23 cellular contexts compared by ENCODE assay signal in genomic region chr11:20626279-20626678, GRCh38.
"Had no signal": no experiment of that assay in that cellular context is flagged by ENCODE, and none has a peak within 500 bp of the region (broad histone marks: within the 10 kb centered on the region; RNA-seq: fewer than 3 reads in every experiment).

No MANE protein-coding gene starts in this region.

- H3K4me3 ChIP-seq: ascending aorta, body of pancreas, MG63 had no signal

- H3K27ac Mint-ChIP-seq: activated naive CD4-positive, alpha-beta T cell treated with anti-CD3 and anti-CD28 coated beads, Interleukin-2, amount 50 U/mL, for 72 hours; activated naive CD8-positive, alpha-beta T cell treated with anti-CD3 and anti-CD28 coated beads, Interleukin-2, amount 50 U/mL, for 24 hours; T-helper 1 cell treated with Interleukin-12 subunit alpha and Interleukin-12 subunit beta and Interleukin-4 antibody, amounts not matched to agents 30 μg/mL and 1 μg/mL, for 36 hours; WTC11 had no signal

- H3K27ac ChIP-seq: ascending aorta, body of pancreas had no signal

- H3K4me3 Mint-ChIP-seq: activated naive CD8-positive, alpha-beta T cell treated with anti-CD3 and anti-CD28 coated beads, Interleukin-2, amount 50 U/mL, for 24 hours; activated T-cell treated with anti-CD3 and anti-CD28 coated beads, Interleukin-2, amount 50 U/mL, for 4 hours; T-helper 1 cell treated with Interleukin-12 subunit alpha and Interleukin-12 subunit beta and Interleukin-4 antibody, amounts not matched to agents 30 μg/mL and 1 μg/mL, for 36 hours; WTC11 had no signal

- H3K36me3 ChIP-seq: ascending aorta, MG63 had no signal

- H3K4me1 Mint-ChIP-seq: activated naive CD8-positive, alpha-beta T cell treated with anti-CD3 and anti-CD28 coated beads, Interleukin-2, amount 50 U/mL, for 24 hours had no signal

- ATAC-seq: activated naive CD4-positive, alpha-beta T cell treated with anti-CD3 and anti-CD28 coated beads, Interleukin-2, amount 50 U/mL, for 72 hours; activated naive CD8-positive, alpha-beta T cell treated with anti-CD3 and anti-CD28 coated beads, Interleukin-2, amount 50 U/mL, for 24 hours; activated T-cell treated with anti-CD3 and anti-CD28 coated beads, Interleukin-2, amount 50 U/mL, for 4 hours; body of pancreas; PC-3; WTC11 had no signal

- H3K4me1 ChIP-seq: ascending aorta, body of pancreas had no signal

- DNase-seq: activated CD4-positive, alpha-beta T cell treated with anti-CD3 and anti-CD28 coated beads for 48 hours; activated CD4-positive, alpha-beta T cell treated with anti-CD3 and anti-CD28 coated beads, Interleukin-2, amount 50 U/mL, for 48 hours; activated CD4-positive, CD25-positive, alpha-beta regulatory T cell treated with anti-CD3 and anti-CD28 coated beads, Interleukin-2, amount 50 U/mL, for 72 hours; activated CD8-positive, alpha-beta memory T cell treated with anti-CD3 and anti-CD28 coated beads for 24 hours; activated effector memory CD4-positive, alpha-beta T cell treated with anti-CD3 and anti-CD28 coated beads, Interleukin-2, amount 50 U/mL, for 16 hours; activated naive CD4-positive, alpha-beta T cell treated with Interleukin-2 at 50 U/mL for 16 hours; activated naive CD8-positive, alpha-beta T cell treated with anti-CD3 and anti-CD28 coated beads, Interleukin-2, amount 50 U/mL, for 24 hours; activated T-cell treated with anti-CD3 and anti-CD28 coated beads, Interleukin-2, amount 50 U/mL, for 4 hours; amniotic stem cell; body of pancreas; central memory CD4-positive, alpha-beta T cell; cortex of kidney; MG63; NCI-H1436; NCI-H187 treated with DMSO at 0.1 percent for 48 hours; NCI-H226; NCI-H526; PC-3; SHP77 treated with DMSO at 0.1 percent for 48 hours had no signal

- H3K36me3 Mint-ChIP-seq: activated naive CD4-positive, alpha-beta T cell treated with anti-CD3 and anti-CD28 coated beads, Interleukin-2, amount 50 U/mL, for 72 hours had no signal

- H3K9me3 Mint-ChIP-seq: activated naive CD4-positive, alpha-beta T cell treated with anti-CD3 and anti-CD28 coated beads, Interleukin-2, amount 50 U/mL, for 72 hours; activated naive CD8-positive, alpha-beta T cell treated with anti-CD3 and anti-CD28 coated beads, Interleukin-2, amount 50 U/mL, for 24 hours; activated T-cell treated with anti-CD3 and anti-CD28 coated beads, Interleukin-2, amount 50 U/mL, for 4 hours; T-helper 1 cell treated with Interleukin-12 subunit alpha and Interleukin-12 subunit beta and Interleukin-4 antibody, amounts not matched to agents 30 μg/mL and 1 μg/mL, for 36 hours had no signal

- H3K27me3 ChIP-seq: ascending aorta, body of pancreas, MG63 had no signal
